Comparison of ENCODE assay signal across 17 cellular contexts in genomic region chr2:24402242-24403092, GRCh38. TPM values are rescaled to one million over a fixed set of nuclear protein-coding genes. Genes with fewer than 3 reads are reported as not detected.
A peak's percentile ranks its signal among the peaks of the same experiment; 100 is the strongest.
DNase-seq lines count a peak whose midpoint lies in the region; ATAC-seq, FAIRE-seq and TF ChIP-seq lines count a peak whose summit lies in the region.
"Had no signal": no experiment of that assay in that cellular context is flagged by ENCODE, and none has a peak within 500 bp of the region (broad histone marks: within the 10 kb centered on the region; RNA-seq: fewer than 3 reads in every experiment).

No MANE protein-coding gene starts in this region.

- H3K9me3 ChIP-seq in Caco-2 (no peaks in the 10 kb centered on the region), tibial artery (no peaks in the 10 kb centered on the region)
- H3K9me3 ChIP-seq: adrenal gland had no signal

- H3K9me3 Mint-ChIP-seq in Caco-2 (ENCODE audit: unreplicated experiment): no peaks in the 10 kb centered on the region
- H3K9me3 Mint-ChIP-seq: neural crest cell had no signal

- H3K4me3 Mint-ChIP-seq in Caco-2 (ENCODE audit: unreplicated experiment): no peak overlapping the region
- H3K4me3 Mint-ChIP-seq: neural crest cell had no signal

- no TSS peak for BruUV-seq in Caco-2 (replicated peaks; lab: Mats Ljungman, UMichigan)

- H3K27ac ChIP-seq in foreskin keratinocyte: no peak overlapping the region
- no peak overlapping the region for H3K27ac ChIP-seq in tibial artery
- H3K27ac ChIP-seq: adrenal gland had no signal

- DNase-seq in Caco-2: no peak
- no peak for DNase-seq in astrocyte of the cerebellum (ENCODE audit: low read depth)
- no peak for DNase-seq in foreskin keratinocyte
- peak; percentile 71 for DNase-seq in retina
- no peak for DNase-seq in GM13976 (ENCODE audit: low spot score)
- DNase-seq in tibial artery: no peak
- no peak for DNase-seq in GM12892 (ENCODE audit: insufficient read length)
- DNase-seq: activated T-cell treated with anti-CD3 and anti-CD28 coated beads, Interleukin-2, amount 50 U/mL, for 1 hour; BE2C; effector CD4-positive, alpha-beta T cell; MV-4-11; stimulated activated CD4-positive, alpha-beta T cell treated with anti-CD3 and anti-CD28 coated beads, Interleukin-15, amount 100 ng/mL, for 24 hours had no signal

- H3K36me3 Mint-ChIP-seq in Caco-2 (ENCODE audit: insufficient read depth, unreplicated experiment): no peaks in the 10 kb centered on the region

- no peaks in the 10 kb centered on the region for H3K27me3 Mint-ChIP-seq in Caco-2 (ENCODE audit: insufficient read depth, unreplicated experiment)

- POLR2A ChIA-PET in Caco-2 (lab: Charles Lee): no interaction called here

- H3K27me3 ChIP-seq in Caco-2 (replicated peaks; ENCODE audit: control insufficient read depth, insufficient read depth, low read length) (no peaks in the 10 kb centered on the region), foreskin keratinocyte (peaks cover 42% of the 10 kb centered on the region), tibial artery (peaks cover 0 to 29% of the 10 kb centered on the region in 2 donors)
- H3K27me3 ChIP-seq: adrenal gland, BE2C had no signal

- H3K4me3 ChIP-seq in Caco-2 (ENCODE audit: low read depth, low read length) (peak overlapping the region; percentile 28), astrocyte of the cerebellum (ENCODE audit: low read depth, low read length) (peak overlapping the region; percentile 26), tibial artery (peak overlapping the region in 1 of 2 donors; percentile 36)
- H3K4me3 ChIP-seq: GM12878, lung had no signal

- H3K4me1 Mint-ChIP-seq in Caco-2 (ENCODE audit: low read depth, unreplicated experiment): peaks cover 11% of the 10 kb centered on the region

- no peak for FAIRE-seq in GM12892 (lab: Jason Lieb, UNC)
- FAIRE-seq: GM12878 had no signal

- TF ChIP-seq CTCF in Caco-2 (IDR thresholded peaks at IDR 0.05; ENCODE audit: insufficient read depth in 1 of 2, low read depth in 1 of 2, low read length in 1 of 2, severe bottlenecking in 1 of 2, unreplicated experiment in 1 of 2) (no peak), astrocyte of the cerebellum (IDR thresholded peaks at IDR 0.05; ENCODE audit: low read depth, low read length, missing control alignments) (no peak), foreskin keratinocyte (conservative IDR thresholded peaks at IDR 0.05) (no peak), GM13976 (IDR thresholded peaks at IDR 0.05; ENCODE audit: borderline replicate concordance, control extremely low read depth, extremely low read depth, insufficient read depth, missing control alignments) (no peak), tibial artery (IDR thresholded peaks at IDR 0.05) (no peak)

- CTCF ChIA-PET in Caco-2 (lab: Charles Lee): no interaction called here

- H3K27ac Mint-ChIP-seq in Caco-2 (ENCODE audit: unreplicated experiment): no peak overlapping the region

- ATAC-seq in foreskin keratinocyte: peak; percentile 21
- ATAC-seq in HG03521 (IDR thresholded peaks at IDR 0.05; ENCODE audit: unreplicated experiment): no peak

- H3K36me3 ChIP-seq in Caco-2 (ENCODE audit: control insufficient read depth, insufficient read depth, low read length) (no peaks in the 10 kb centered on the region), tibial artery (no peaks in the 10 kb centered on the region)
- H3K36me3 ChIP-seq: adrenal gland, BE2C had no signal

- in situ Hi-C loops in astrocyte of the cerebellum (cut with HindIII; ENCODE audit: low sequenced_read_pairs) (loop anchor here (25.0 kb wide), 1 partner anchor 410 kb away; no protein-coding TSS in a partner anchor), GM13976 (cut with MboI; ENCODE audit: low sequenced_read_pairs, unreplicated experiment) (loop anchor here (25.0 kb wide), 1 partner anchor 735 kb away; no protein-coding TSS in a partner anchor)

- TF ChIP-seq POLR2A in GM12892 (IDR thresholded peaks at IDR 0.05; ENCODE audit: low read depth, low read length): no peak

- H3K4me1 ChIP-seq in Caco-2: no peaks in the 10 kb centered on the region
- no peaks in the 10 kb centered on the region for H3K4me1 ChIP-seq in foreskin keratinocyte
- H3K4me1 ChIP-seq in tibial artery: peaks cover 0 to 5% (median 0%) of the 10 kb centered on the region in 4 donors
- H3K4me1 ChIP-seq: BE2C had no signal

- intact Hi-C loops in Caco-2 (cut with micrococcal nuclease; ENCODE audit: unreplicated experiment) (no loop called here), tibial artery (cut with DNase I; ENCODE audit: low total_unique reads) (loop anchor here (10.0 kb wide), 1 partner anchor 732 kb away; no protein-coding TSS in a partner anchor)

RNA-seq across cellular contexts. Expression of gene ITSN2, which starts 42.1 kb away (rescaled TPM):
- 42.8 and 49.4 TPM in 2 replicates for total RNA-seq in Caco-2 (2022)
- total RNA-seq in foreskin keratinocyte: 23.6 and 24.0 TPM in 2 replicates
- polyA plus RNA-seq in foreskin keratinocyte: 6.8 and 7.5 TPM in 2 replicates
- 50.7 TPM for polyA plus RNA-seq in GM12892 (2012; ENCODE audit: missing spikeins)
